In the genomic region with DNA sequence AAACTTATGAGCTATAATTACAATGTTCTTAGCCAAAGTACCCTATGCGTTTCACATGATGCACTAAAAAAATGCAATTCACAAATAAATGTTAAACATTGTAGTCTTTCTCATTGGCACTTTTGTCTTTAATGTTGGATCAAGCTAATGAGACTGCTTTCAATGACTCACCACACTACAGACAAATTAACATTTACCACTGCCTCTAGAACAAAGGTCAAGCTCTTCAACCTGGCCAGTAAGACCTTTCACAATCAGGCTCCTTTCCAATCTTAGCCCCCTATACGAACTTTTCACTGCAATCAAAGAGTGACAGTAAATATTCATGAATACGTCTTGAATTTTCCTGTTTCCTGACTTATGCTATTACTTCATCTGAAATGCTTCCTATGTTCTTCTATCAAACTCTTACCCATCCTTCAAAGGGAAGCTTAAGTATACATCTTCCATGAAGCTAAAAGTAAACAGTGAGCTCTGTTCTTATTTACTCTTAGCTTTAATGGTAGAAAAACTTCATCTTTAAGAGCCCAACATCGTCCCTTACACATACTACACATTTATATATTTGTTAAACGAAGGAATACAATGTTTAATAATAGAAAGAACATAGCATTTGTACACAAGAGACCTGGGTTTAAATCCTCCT, we compare ENCODE assay signal across 1 cellular context.
A peak's percentile ranks its signal among the peaks of the same experiment; 100 is the strongest.
TF ChIP-seq lines count a peak whose summit lies in the region.

No MANE protein-coding gene starts in this region.

TF ChIP-seq in HepG2, 621 proteins besides CTCF, POLR2A, EP300 and RAD21 (continued from another document and continues in another):
- TF ChIP-seq, protein P1, sequence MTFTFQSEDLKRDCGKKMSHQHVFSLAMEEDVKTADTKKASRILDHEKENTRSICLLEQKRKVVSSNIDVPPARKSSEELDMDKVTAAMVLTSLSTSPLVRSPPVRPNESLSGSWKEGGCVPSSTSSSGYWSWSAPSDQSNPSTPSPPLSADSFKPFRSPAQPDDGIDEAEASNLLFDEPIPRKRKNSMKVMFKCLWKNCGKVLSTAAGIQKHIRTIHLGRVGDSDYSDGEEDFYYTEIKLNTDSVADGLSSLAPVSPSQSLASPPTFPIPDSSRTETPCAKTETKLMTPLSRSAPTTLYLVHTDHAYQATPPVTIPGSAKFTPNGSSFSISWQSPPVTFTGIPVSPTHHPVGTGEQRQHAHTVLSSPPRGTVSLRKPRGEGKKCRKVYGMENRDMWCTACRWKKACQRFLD (CRISPR knock-in tag; IDR thresholded peaks at IDR 0.05; ENCODE audit: borderline replicate concordance), result no peak
- TF ChIP-seq, protein P2, sequence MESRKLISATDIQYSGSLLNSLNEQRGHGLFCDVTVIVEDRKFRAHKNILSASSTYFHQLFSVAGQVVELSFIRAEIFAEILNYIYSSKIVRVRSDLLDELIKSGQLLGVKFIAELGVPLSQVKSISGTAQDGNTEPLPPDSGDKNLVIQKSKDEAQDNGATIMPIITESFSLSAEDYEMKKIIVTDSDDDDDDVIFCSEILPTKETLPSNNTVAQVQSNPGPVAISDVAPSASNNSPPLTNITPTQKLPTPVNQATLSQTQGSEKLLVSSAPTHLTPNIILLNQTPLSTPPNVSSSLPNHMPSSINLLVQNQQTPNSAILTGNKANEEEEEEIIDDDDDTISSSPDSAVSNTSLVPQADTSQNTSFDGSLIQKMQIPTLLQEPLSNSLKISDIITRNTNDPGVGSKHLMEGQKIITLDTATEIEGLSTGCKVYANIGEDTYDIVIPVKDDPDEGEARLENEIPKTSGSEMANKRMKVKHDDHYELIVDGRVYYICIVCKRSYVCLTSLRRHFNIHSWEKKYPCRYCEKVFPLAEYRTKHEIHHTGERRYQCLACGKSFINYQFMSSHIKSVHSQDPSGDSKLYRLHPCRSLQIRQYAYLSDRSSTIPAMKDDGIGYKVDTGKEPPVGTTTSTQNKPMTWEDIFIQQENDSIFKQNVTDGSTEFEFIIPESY (CRISPR knock-in tag; IDR thresholded peaks at IDR 0.05), result no peak
- TF ChIP-seq ZNF251 (CRISPR knock-in tag; IDR thresholded peaks at IDR 0.05), result no peak
- no peak for TF ChIP-seq KDM5B (CRISPR knock-in tag; IDR thresholded peaks at IDR 0.05; ENCODE audit: borderline replicate concordance)
- TF ChIP-seq, protein P3, sequence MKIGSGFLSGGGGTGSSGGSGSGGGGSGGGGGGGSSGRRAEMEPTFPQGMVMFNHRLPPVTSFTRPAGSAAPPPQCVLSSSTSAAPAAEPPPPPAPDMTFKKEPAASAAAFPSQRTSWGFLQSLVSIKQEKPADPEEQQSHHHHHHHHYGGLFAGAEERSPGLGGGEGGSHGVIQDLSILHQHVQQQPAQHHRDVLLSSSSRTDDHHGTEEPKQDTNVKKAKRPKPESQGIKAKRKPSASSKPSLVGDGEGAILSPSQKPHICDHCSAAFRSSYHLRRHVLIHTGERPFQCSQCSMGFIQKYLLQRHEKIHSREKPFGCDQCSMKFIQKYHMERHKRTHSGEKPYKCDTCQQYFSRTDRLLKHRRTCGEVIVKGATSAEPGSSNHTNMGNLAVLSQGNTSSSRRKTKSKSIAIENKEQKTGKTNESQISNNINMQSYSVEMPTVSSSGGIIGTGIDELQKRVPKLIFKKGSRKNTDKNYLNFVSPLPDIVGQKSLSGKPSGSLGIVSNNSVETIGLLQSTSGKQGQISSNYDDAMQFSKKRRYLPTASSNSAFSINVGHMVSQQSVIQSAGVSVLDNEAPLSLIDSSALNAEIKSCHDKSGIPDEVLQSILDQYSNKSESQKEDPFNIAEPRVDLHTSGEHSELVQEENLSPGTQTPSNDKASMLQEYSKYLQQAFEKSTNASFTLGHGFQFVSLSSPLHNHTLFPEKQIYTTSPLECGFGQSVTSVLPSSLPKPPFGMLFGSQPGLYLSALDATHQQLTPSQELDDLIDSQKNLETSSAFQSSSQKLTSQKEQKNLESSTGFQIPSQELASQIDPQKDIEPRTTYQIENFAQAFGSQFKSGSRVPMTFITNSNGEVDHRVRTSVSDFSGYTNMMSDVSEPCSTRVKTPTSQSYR (CRISPR knock-in tag; IDR thresholded peaks at IDR 0.05; ENCODE audit: borderline replicate concordance), result no peak
- no peak for TF ChIP-seq GTF2F1 (IDR thresholded peaks at IDR 0.05; ENCODE audit: low read length)
- no peak for TF ChIP-seq ISL2 (CRISPR knock-in tag; IDR thresholded peaks at IDR 0.05)
- TF ChIP-seq FOSL2 (CRISPR knock-in tag; IDR thresholded peaks at IDR 0.05), result peak; percentile 75
- no peak for TF ChIP-seq SCMH1 (CRISPR knock-in tag; IDR thresholded peaks at IDR 0.05; ENCODE audit: borderline replicate concordance)
- TF ChIP-seq GABPA (IDR thresholded peaks at IDR 0.05; ENCODE audit: low read depth, low read length), result no peak
- no peak for TF ChIP-seq GABPA (CRISPR knock-in tag; IDR thresholded peaks at IDR 0.05; ENCODE audit: low read depth)
- no peak for TF ChIP-seq SOX6 (IDR thresholded peaks at IDR 0.05)
- TF ChIP-seq SOX6 (CRISPR knock-in tag; IDR thresholded peaks at IDR 0.05), result peak; percentile 17; the same call in 1 of the 2 replicates
- TF ChIP-seq, protein P4, sequence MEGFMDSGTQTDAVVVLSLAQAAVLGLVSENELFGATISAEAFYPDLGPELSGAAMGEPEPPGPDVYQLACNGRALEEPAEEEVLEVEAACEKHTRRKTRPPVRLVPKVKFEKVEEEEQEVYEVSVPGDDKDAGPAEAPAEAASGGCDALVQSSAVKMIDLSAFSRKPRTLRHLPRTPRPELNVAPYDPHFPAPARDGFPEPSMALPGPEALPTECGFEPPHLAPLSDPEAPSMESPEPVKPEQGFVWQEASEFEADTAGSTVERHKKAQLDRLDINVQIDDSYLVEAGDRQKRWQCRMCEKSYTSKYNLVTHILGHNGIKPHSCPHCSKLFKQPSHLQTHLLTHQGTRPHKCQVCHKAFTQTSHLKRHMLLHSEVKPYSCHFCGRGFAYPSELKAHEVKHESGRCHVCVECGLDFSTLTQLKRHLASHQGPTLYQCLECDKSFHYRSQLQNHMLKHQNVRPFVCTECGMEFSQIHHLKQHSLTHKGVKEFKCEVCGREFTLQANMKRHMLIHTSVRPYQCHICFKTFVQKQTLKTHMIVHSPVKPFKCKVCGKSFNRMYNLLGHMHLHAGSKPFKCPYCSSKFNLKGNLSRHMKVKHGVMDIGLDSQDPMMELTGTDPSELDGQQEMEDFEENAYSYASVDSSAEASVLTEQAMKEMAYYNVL (CRISPR knock-in tag; IDR thresholded peaks at IDR 0.05; ENCODE audit: borderline replicate concordance), result no peak
- TF ChIP-seq MIER2 (CRISPR knock-in tag; IDR thresholded peaks at IDR 0.05), result no peak
- TF ChIP-seq, protein P5, sequence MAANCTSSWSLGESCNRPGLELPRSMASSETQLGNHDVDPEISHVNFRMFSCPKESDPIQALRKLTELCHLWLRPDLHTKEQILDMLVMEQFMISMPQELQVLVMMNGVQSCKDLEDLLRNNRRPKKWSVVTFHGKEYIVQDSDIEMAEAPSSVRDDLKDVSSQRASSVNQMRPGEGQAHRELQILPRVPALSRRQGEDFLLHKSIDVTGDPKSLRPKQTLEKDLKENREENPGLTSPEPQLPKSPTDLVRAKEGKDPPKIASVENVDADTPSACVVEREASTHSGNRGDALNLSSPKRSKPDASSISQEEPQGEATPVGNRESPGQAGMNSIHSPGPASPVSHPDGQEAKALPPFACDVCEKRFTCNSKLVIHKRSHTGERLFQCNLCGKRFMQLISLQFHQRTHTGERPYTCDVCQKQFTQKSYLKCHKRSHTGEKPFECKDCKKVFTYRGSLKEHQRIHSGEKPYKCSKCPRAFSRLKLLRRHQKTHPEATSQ (CRISPR knock-in tag; IDR thresholded peaks at IDR 0.05; ENCODE audit: borderline replicate concordance), result no peak
- TF ChIP-seq REPIN1 (CRISPR knock-in tag; IDR thresholded peaks at IDR 0.05; ENCODE audit: borderline replicate concordance, low read depth), result no peak
- TF ChIP-seq PRMT3 (CRISPR knock-in tag; IDR thresholded peaks at IDR 0.05; ENCODE audit: borderline replicate concordance, low read depth), result no peak
- no peak for TF ChIP-seq NR2F6 (IDR thresholded peaks at IDR 0.05)
- TF ChIP-seq NR2F6 (CRISPR knock-in tag; IDR thresholded peaks at IDR 0.05), result peak; percentile 38; the same call in 1 of the 2 replicates
- 0 out of 2 replicates have a peak, but pooled peaks have one; percentile 12 for TF ChIP-seq RARA (CRISPR knock-in tag; IDR thresholded peaks at IDR 0.05)
- TF ChIP-seq ZNF547 (CRISPR knock-in tag; IDR thresholded peaks at IDR 0.05), result no peak
- TF ChIP-seq ZKSCAN8 (CRISPR knock-in tag; IDR thresholded peaks at IDR 0.05; ENCODE audit: borderline replicate concordance), result no peak
- TF ChIP-seq, protein P6, sequence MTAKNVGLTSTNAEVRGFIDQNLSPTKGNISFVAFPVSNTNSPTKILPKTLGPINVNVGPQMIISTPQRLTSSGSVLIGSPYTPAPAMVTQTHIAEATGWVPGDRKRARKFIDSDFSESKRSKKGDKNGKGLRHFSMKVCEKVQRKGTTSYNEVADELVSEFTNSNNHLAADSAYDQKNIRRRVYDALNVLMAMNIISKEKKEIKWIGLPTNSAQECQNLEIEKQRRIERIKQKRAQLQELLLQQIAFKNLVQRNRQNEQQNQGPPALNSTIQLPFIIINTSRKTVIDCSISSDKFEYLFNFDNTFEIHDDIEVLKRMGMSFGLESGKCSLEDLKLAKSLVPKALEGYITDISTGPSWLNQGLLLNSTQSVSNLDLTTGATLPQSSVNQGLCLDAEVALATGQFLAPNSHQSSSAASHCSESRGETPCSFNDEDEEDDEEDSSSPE (CRISPR knock-in tag; IDR thresholded peaks at IDR 0.05), result no peak
- no peak for TF ChIP-seq ZNF207 (IDR thresholded peaks at IDR 0.05; ENCODE audit: borderline replicate concordance)
- TF ChIP-seq CREM (IDR thresholded peaks at IDR 0.05), result 0 out of 2 replicates have a peak, but pooled peaks have one; percentile 14
- TF ChIP-seq CREM (CRISPR knock-in tag; IDR thresholded peaks at IDR 0.05), result no peak
- TF ChIP-seq, protein P7, sequence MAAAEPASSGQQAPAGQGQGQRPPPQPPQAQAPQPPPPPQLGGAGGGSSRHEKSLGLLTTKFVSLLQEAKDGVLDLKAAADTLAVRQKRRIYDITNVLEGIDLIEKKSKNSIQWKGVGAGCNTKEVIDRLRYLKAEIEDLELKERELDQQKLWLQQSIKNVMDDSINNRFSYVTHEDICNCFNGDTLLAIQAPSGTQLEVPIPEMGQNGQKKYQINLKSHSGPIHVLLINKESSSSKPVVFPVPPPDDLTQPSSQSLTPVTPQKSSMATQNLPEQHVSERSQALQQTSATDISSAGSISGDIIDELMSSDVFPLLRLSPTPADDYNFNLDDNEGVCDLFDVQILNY (CRISPR knock-in tag; conservative IDR thresholded peaks at IDR 0.05), result no peak
- peak; percentile 48; the same call in 1 of the 2 replicates for TF ChIP-seq GATAD2A (CRISPR knock-in tag; IDR thresholded peaks at IDR 0.05)
- TF ChIP-seq FOXA3 (CRISPR knock-in tag; IDR thresholded peaks at IDR 0.05), result peak; percentile 70
- no peak for TF ChIP-seq ZC3H4 (CRISPR knock-in tag; IDR thresholded peaks at IDR 0.05; ENCODE audit: borderline replicate concordance)
- no peak for TF ChIP-seq JUNB (CRISPR knock-in tag; IDR thresholded peaks at IDR 0.05; ENCODE audit: borderline replicate concordance)
- TF ChIP-seq ZC3H13 (CRISPR knock-in tag; IDR thresholded peaks at IDR 0.05), result no peak
- TF ChIP-seq, protein P8, sequence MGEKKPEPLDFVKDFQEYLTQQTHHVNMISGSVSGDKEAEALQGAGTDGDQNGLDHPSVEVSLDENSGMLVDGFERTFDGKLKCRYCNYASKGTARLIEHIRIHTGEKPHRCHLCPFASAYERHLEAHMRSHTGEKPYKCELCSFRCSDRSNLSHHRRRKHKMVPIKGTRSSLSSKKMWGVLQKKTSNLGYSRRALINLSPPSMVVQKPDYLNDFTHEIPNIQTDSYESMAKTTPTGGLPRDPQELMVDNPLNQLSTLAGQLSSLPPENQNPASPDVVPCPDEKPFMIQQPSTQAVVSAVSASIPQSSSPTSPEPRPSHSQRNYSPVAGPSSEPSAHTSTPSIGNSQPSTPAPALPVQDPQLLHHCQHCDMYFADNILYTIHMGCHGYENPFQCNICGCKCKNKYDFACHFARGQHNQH (CRISPR knock-in tag; IDR thresholded peaks at IDR 0.05), result no peak
- TF ChIP-seq CEBPG (CRISPR knock-in tag; IDR thresholded peaks at IDR 0.05), result peak; percentile 33; the same call in 1 of the 2 replicates
- no peak for TF ChIP-seq HMG20B (CRISPR knock-in tag; conservative IDR thresholded peaks at IDR 0.05)
- TF ChIP-seq HDAC6 (IDR thresholded peaks at IDR 0.05; ENCODE audit: low read depth, low read length), result no peak
- TF ChIP-seq FOXA1 (IDR thresholded peaks at IDR 0.05), result no peak
- peak; percentile 52 for TF ChIP-seq FOXA1 (CRISPR knock-in tag; IDR thresholded peaks at IDR 0.05)
- TF ChIP-seq HNRNPK (IDR thresholded peaks at IDR 0.05; ENCODE audit: low read depth, low read length, poor library complexity, severe bottlenecking), result no peak
- TF ChIP-seq, protein P9, sequence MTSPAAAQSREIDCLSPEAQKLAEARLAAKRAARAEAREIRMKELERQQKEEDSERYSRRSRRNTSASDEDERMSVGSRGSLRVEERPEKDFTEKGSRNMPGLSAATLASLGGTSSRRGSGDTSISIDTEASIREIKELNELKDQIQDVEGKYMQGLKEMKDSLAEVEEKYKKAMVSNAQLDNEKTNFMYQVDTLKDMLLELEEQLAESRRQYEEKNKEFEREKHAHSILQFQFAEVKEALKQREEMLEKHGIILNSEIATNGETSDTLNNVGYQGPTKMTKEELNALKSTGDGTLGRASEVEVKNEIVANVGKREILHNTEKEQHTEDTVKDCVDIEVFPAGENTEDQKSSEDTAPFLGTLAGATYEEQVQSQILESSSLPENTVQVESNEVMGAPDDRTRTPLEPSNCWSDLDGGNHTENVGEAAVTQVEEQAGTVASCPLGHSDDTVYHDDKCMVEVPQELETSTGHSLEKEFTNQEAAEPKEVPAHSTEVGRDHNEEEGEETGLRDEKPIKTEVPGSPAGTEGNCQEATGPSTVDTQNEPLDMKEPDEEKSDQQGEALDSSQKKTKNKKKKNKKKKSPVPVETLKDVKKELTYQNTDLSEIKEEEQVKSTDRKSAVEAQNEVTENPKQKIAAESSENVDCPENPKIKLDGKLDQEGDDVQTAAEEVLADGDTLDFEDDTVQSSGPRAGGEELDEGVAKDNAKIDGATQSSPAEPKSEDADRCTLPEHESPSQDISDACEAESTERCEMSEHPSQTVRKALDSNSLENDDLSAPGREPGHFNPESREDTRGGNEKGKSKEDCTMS (CRISPR knock-in tag; conservative IDR thresholded peaks at IDR 0.05), result no peak
- TF ChIP-seq, protein P10, sequence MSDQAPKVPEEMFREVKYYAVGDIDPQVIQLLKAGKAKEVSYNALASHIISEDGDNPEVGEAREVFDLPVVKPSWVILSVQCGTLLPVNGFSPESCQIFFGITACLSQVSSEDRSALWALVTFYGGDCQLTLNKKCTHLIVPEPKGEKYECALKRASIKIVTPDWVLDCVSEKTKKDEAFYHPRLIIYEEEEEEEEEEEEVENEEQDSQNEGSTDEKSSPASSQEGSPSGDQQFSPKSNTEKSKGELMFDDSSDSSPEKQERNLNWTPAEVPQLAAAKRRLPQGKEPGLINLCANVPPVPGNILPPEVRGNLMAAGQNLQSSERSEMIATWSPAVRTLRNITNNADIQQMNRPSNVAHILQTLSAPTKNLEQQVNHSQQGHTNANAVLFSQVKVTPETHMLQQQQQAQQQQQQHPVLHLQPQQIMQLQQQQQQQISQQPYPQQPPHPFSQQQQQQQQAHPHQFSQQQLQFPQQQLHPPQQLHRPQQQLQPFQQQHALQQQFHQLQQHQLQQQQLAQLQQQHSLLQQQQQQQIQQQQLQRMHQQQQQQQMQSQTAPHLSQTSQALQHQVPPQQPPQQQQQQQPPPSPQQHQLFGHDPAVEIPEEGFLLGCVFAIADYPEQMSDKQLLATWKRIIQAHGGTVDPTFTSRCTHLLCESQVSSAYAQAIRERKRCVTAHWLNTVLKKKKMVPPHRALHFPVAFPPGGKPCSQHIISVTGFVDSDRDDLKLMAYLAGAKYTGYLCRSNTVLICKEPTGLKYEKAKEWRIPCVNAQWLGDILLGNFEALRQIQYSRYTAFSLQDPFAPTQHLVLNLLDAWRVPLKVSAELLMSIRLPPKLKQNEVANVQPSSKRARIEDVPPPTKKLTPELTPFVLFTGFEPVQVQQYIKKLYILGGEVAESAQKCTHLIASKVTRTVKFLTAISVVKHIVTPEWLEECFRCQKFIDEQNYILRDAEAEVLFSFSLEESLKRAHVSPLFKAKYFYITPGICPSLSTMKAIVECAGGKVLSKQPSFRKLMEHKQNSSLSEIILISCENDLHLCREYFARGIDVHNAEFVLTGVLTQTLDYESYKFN (CRISPR knock-in tag; conservative IDR thresholded peaks at IDR 0.05), result peak; percentile 39; the same call in 1 of the 2 replicates
